ENCODE assay signal across 8 cellular contexts in the genomic region with DNA sequence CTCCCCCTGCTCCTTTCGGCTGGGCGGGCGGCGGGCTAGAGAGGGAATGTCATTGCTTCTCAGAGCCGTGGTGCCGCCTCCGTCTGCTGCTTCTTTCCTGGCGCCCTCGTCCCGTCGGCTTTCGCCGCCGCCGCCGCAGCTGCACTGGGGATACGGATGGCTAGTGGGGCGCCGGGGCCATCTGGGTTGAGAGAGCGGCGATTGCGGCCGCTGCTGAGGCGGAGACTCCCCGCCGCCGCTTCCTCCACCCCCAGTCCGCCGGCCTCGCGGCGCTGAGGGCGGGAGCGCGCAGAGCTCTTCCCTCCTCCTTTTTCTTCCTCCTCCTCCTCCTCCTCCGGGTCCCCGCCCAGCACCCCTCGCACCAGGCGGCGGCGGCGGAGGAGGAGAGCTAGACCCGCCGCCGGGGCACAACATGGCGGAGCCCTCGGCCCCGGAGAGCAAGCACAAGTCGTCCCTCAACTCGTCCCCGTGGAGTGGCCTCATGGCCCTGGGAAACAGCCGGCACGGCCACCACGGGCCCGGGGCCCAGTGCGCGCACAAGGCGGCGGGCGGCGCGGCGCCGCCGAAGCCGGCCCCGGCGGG. TPM values are rescaled to one million over a fixed set of nuclear protein-coding genes. Genes with fewer than 3 reads are reported as not detected.
A peak's percentile ranks its signal among the peaks of the same experiment; 100 is the strongest.
DNase-seq lines count a peak whose midpoint lies in the region; ATAC-seq and TF ChIP-seq lines count a peak whose summit lies in the region.

A gene (plus strand): TSS at position 339 of the 582 bp plus-strand sequence. CDS start 74 bp downstream, at position 413.

- POLR2A ChIA-PET in CD8-positive, alpha-beta T cell (lab: Charles Lee) = interaction anchor here (0.6 to 4.3 kb wide), 39 partner anchors 10 to 1152 kb away, joined by 3 to 87 read pairs (median 4); a partner anchor contains a TSS

- H3K4me1 ChIP-seq in CD8-positive, alpha-beta T cell (ENCODE audit: insufficient read depth, low read length) = peaks cover 26% of the 10 kb centered on the region
- peaks cover 0 to 4% of the 10 kb centered on the region in 2 donors for H3K4me1 ChIP-seq in neuronal stem cell (ENCODE audit: control insufficient read depth in 2 of 2, insufficient read depth in 1 of 2, low read depth in 1 of 2, low read length in 2 of 2)

- H2BK12ac ChIP-seq in neuronal stem cell (ENCODE audit: low read length) = no peak within 1 kb of the TSS

- H3K4me3 ChIP-seq in CD8-positive, alpha-beta T cell (ENCODE audit: low read depth, low read length) = peak within 1 kb of the TSS; percentile 70
- H3K4me3 ChIP-seq in fibroblast of villous mesenchyme (ENCODE audit: low read depth, low read length) = peak within 1 kb of the TSS; percentile 85
- peak within 1 kb of the TSS; percentile 84 to 99 for H3K4me3 ChIP-seq in neuronal stem cell (ENCODE audit: low read length in 2 of 2)

- H3K27ac Mint-ChIP-seq in CD8-positive, alpha-beta T cell = peak within 1 kb of the TSS; percentile 97

- H3K23ac ChIP-seq in neuronal stem cell (ENCODE audit: low read depth, low read length, poor library complexity) = peak within 1 kb of the TSS; percentile 100

- H2AK5ac ChIP-seq in neuronal stem cell (ENCODE audit: low read depth, low read length) = peak within 1 kb of the TSS; percentile 30

- H3K36me3 ChIP-seq in CD8-positive, alpha-beta T cell (ENCODE audit: insufficient read depth, low read length) = no peaks in the 10 kb centered on the region
- H3K36me3 ChIP-seq in neuronal stem cell (replicated peaks in 1 of 2; ENCODE audit: control insufficient read depth in 2 of 2, insufficient read depth in 2 of 2, low read length in 2 of 2) = peaks cover 0 to 11% of the 10 kb centered on the region in 2 donors

- CTCF ChIA-PET in CD8-positive, alpha-beta T cell (lab: Charles Lee) = interaction anchor here (0.7 to 3.7 kb wide), 11 partner anchors 11 to 762 kb away, joined by 3 to 14 read pairs (median 5); no protein-coding TSS in a partner anchor

- peak within 1 kb of the TSS; percentile 82 for H3K14ac ChIP-seq in neuronal stem cell (ENCODE audit: low read length)

- no peak within 1 kb of the TSS for H3K4ac ChIP-seq in neuronal stem cell (ENCODE audit: low read length)

- peak in 6 of 7 experiments; percentile 70 to 90 (median 80) for DNase-seq in CD8-positive, alpha-beta T cell
- DNase-seq in GM19240 (ENCODE audit: insufficient read length, low spot score) = peak; percentile 29
- peak; percentile 93 for DNase-seq in OCI-M1 (lab: John Stamatoyannopoulos, UW)
- peak; percentile 76 for DNase-seq in activated T-helper 9 cell treated with anti-CD3 and anti-CD28 coated beads, Interleukin-2, amount 50 U/mL, for 16 hours (ENCODE audit: low read depth)
- peak; percentile 83 for DNase-seq in fibroblast of villous mesenchyme (ENCODE audit: low read depth)
- DNase-seq in neuronal stem cell (ENCODE audit: low spot score) = no peak
- DNase-seq in substantia nigra (lab: John Stamatoyannopoulos, UW) = peak in 30 of 49 donors; percentile 23 to 95 (median 83)

- peaks cover 7% of the 10 kb centered on the region for H3K79me1 ChIP-seq in neuronal stem cell (ENCODE audit: low read depth, low read length)

- H3K36me3 Mint-ChIP-seq in CD8-positive, alpha-beta T cell = peaks cover 14% of the 10 kb centered on the region

- H2BK120ac ChIP-seq in neuronal stem cell (ENCODE audit: low read depth, low read length) = peak within 1 kb of the TSS; percentile 68

- peak within 1 kb of the TSS; percentile 93 for H3K9ac ChIP-seq in neuronal stem cell (ENCODE audit: low read depth, low read length, poor library complexity)

- peak; percentile 56 for ATAC-seq in CD8-positive, alpha-beta T cell
- ATAC-seq in HG03439 (IDR thresholded peaks at IDR 0.05; ENCODE audit: unreplicated experiment) = peak; percentile 63

- peak within 1 kb of the TSS; percentile 67 for H3K4me2 ChIP-seq in neuronal stem cell (ENCODE audit: insufficient read depth, low read length, poor library complexity, severe bottlenecking)

- TF ChIP-seq CTCF in CD8-positive, alpha-beta T cell (IDR thresholded peaks at IDR 0.05) = no peak
- no peak for TF ChIP-seq CTCF in fibroblast of villous mesenchyme (IDR thresholded peaks at IDR 0.05; ENCODE audit: insufficient read depth, low read depth, low read length)

- peak within 1 kb of the TSS; percentile 98 for H2AFZ ChIP-seq in neuronal stem cell (ENCODE audit: low read length)

- no peaks in the 10 kb centered on the region for H3K27me3 Mint-ChIP-seq in CD8-positive, alpha-beta T cell (ENCODE audit: low read depth)

- no peak within 1 kb of the TSS for H4K8ac ChIP-seq in neuronal stem cell (ENCODE audit: low read depth, low read length)

- H2BK15ac ChIP-seq in neuronal stem cell (ENCODE audit: low read length) = peak within 1 kb of the TSS; percentile 88

- H4K91ac ChIP-seq in neuronal stem cell (ENCODE audit: low read depth, low read length, poor library complexity) = peak within 1 kb of the TSS; percentile 92

- H3K9me3 ChIP-seq in CD8-positive, alpha-beta T cell (ENCODE audit: low read length) = no peaks in the 10 kb centered on the region
- H3K9me3 ChIP-seq in neuronal stem cell (replicated peaks in 1 of 2; ENCODE audit: control insufficient read depth in 2 of 2, insufficient read depth in 1 of 2, low read depth in 1 of 2, low read length in 2 of 2) = peaks cover 0 to 17% of the 10 kb centered on the region in 2 donors

- intact Hi-C loops in CD8-positive, alpha-beta T cell (cut with DNase I, micrococcal nuclease) = loop anchor here (1.0 to 10.0 kb wide), 12 partner anchors 9 to 1902 kb away; a partner anchor contains a TSS

- peaks cover 36% of the 10 kb centered on the region for H3K4me1 Mint-ChIP-seq in CD8-positive, alpha-beta T cell (ENCODE audit: low read depth)

- H3K27me3 ChIP-seq in CD8-positive, alpha-beta T cell (ENCODE audit: insufficient read depth, low read length) = no peaks in the 10 kb centered on the region
- H3K27me3 ChIP-seq in neuronal stem cell (ENCODE audit: control insufficient read depth in 3 of 3, insufficient read depth in 3 of 3, low read depth in 1 of 3, low read length in 3 of 3) = no peaks in the 10 kb centered on the region

- WGBS in neuronal stem cell (ENCODE audit: extremely low coverage in 2 of 2, insufficient read length in 2 of 2, insufficient replicate concordance in 1 of 2), 2 donors = no CpG with 5 or more reads among the region's 68 CpGs

- peak within 1 kb of the TSS; percentile 100 for H3K18ac ChIP-seq in neuronal stem cell (ENCODE audit: low read length)

- H3K27ac ChIP-seq in CD8-positive, alpha-beta T cell (ENCODE audit: low read depth, low read length) = peak within 1 kb of the TSS; percentile 86
- peak within 1 kb of the TSS; percentile 100 for H3K27ac ChIP-seq in neuronal stem cell (replicated peaks; ENCODE audit: low read length)
- H3K27ac ChIP-seq in substantia nigra (ENCODE audit: low read depth, low read length, poor library complexity, severe bottlenecking) = peak within 1 kb of the TSS; percentile 96

- H2BK5ac ChIP-seq in neuronal stem cell (ENCODE audit: low read length) = peak within 1 kb of the TSS; percentile 98

- peak within 1 kb of the TSS; percentile 99 for H3K4me3 Mint-ChIP-seq in CD8-positive, alpha-beta T cell

- H3K9me3 Mint-ChIP-seq in CD8-positive, alpha-beta T cell = no peaks in the 10 kb centered on the region

RNA-seq across cellular contexts. Expression of the gene that starts here (rescaled TPM):
- total RNA-seq in CD8-positive, alpha-beta T cell = 10 to 100 TPM; 80.4 to 85.7 TPM
- 187 and 244 TPM in 2 replicates for total RNA-seq in fibroblast of villous mesenchyme
- polyA plus RNA-seq in neuronal stem cell (2013, experiment 1 of 2) = 92.8 TPM
- 92.4 TPM for polyA plus RNA-seq in neuronal stem cell (2013, experiment 2 of 2)
